ENCODE assay signal across 11 cellular contexts in the genomic region with DNA sequence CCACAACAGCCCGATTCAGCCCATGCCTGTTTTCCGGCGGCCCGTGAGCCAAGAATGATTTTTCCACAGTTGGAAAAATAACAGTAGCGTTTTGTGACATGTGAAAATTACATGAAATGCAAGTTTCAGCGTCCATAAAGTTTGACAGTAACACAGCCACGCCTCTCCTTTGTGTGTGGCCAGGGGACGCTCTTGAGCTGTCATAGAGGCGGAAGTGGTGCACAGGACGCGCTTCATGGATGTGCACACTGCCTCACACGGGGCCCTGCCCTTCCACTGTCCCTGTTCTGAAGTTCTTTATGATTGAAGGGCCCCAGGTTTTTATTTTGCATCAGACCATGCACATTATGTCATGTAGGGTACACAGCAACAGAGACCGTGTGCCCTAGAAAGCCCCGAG. TPM values are rescaled to one million over a fixed set of nuclear protein-coding genes. Genes with fewer than 3 reads are reported as not detected.
DNase-seq lines count a peak whose midpoint lies in the region; TF ChIP-seq lines count a peak whose summit lies in the region.
"Had no signal": no experiment of that assay in that cellular context is flagged by ENCODE, and none has a peak within 500 bp of the region (broad histone marks: within the 10 kb centered on the region; RNA-seq: fewer than 3 reads in every experiment).

No MANE protein-coding gene starts in this region.

- TF ChIP-seq CTCF in osteocyte (IDR thresholded peaks at IDR 0.05) (no peak), esophagus squamous epithelium (IDR thresholded peaks at IDR 0.05) (no peak)

- no peaks in the 10 kb centered on the region for H3K36me3 Mint-ChIP-seq in dendritic cell treated with granulocyte-macrophage colony-stimulating factor and Interleukin-4, amounts not matched to agents 40 ng/mL and 50 ng/mL, for 4 days (ENCODE audit: low read depth)
- peaks cover 4% of the 10 kb centered on the region for H3K36me3 Mint-ChIP-seq in osteocyte (ENCODE audit: unreplicated experiment)

- intact Hi-C loops in dendritic cell treated with granulocyte-macrophage colony-stimulating factor and Interleukin-4, amounts not matched to agents 40 ng/mL and 50 ng/mL, for 4 days (cut with micrococcal nuclease), result loop anchor here (5.0 to 10.0 kb wide), 3 partner anchors 47 to 234 kb away; no protein-coding TSS in a partner anchor
- intact Hi-C loops in esophagus squamous epithelium (cut with DNase I), result no loop called here

- no peak overlapping the region for H3K4me3 ChIP-seq in esophagus squamous epithelium

- no peak overlapping the region for H3K27ac ChIP-seq in esophagus squamous epithelium

- TF ChIP-seq POLR2A in esophagus squamous epithelium (IDR thresholded peaks at IDR 0.05), result no peak

- in situ Hi-C loops in G401 (cut with HindIII; ENCODE audit: low sequenced_read_pairs), result no loop called here

- H3K27me3 ChIP-seq in esophagus squamous epithelium, result no peaks in the 10 kb centered on the region

- H3K27ac Mint-ChIP-seq in dendritic cell treated with granulocyte-macrophage colony-stimulating factor and Interleukin-4, amounts not matched to agents 40 ng/mL and 50 ng/mL, for 4 days, result peak overlapping the region; percentile 51
- no peak overlapping the region for H3K27ac Mint-ChIP-seq in osteocyte (ENCODE audit: unreplicated experiment)

- 73 to 79% methylated on average over 14 of the region's 14 CpGs for WGBS in esophagus squamous epithelium, 2 donors

- H3K36me3 ChIP-seq in esophagus squamous epithelium, result no peaks in the 10 kb centered on the region

- H3K4me1 ChIP-seq in esophagus squamous epithelium, result no peaks in the 10 kb centered on the region

- H3K4me3 Mint-ChIP-seq in dendritic cell treated with granulocyte-macrophage colony-stimulating factor and Interleukin-4, amounts not matched to agents 40 ng/mL and 50 ng/mL, for 4 days, result no peak overlapping the region
- H3K4me3 Mint-ChIP-seq in osteocyte (ENCODE audit: unreplicated experiment), result no peak overlapping the region

- H3K27me3 Mint-ChIP-seq in dendritic cell treated with granulocyte-macrophage colony-stimulating factor and Interleukin-4, amounts not matched to agents 40 ng/mL and 50 ng/mL, for 4 days, result no peaks in the 10 kb centered on the region
- no peaks in the 10 kb centered on the region for H3K27me3 Mint-ChIP-seq in osteocyte (ENCODE audit: unreplicated experiment)

- no peaks in the 10 kb centered on the region for H3K9me3 Mint-ChIP-seq in dendritic cell treated with granulocyte-macrophage colony-stimulating factor and Interleukin-4, amounts not matched to agents 40 ng/mL and 50 ng/mL, for 4 days
- H3K9me3 Mint-ChIP-seq in osteocyte (ENCODE audit: unreplicated experiment), result no peaks in the 10 kb centered on the region

- no peaks in the 10 kb centered on the region for H3K9me3 ChIP-seq in esophagus squamous epithelium

- DNase-seq in stimulated activated CD8-positive, alpha-beta memory T cell treated with anti-CD3 and anti-CD28 coated beads, Interleukin-12 subunit alpha, Interleukin-12 subunit beta, amount 100 ng/mL, for 1 hour (ENCODE audit: low read depth), result peak; percentile 12
- DNase-seq in stimulated activated CD8-positive, alpha-beta memory T cell treated with anti-CD3 and anti-CD28 coated beads, Interleukin-4, amount 100 ng/mL, for 48 hours, result no peak
- DNase-seq in RPMI8226 (peak; percentile 65), dedifferentiated amniotic fluid mesenchymal stem cell (ENCODE audit: extremely low spot score) (no peak), osteocyte (ENCODE audit: extremely low spot score, unreplicated experiment) (no peak), G401 (ENCODE audit: low spot score) (no peak), esophagus squamous epithelium (lab: John Stamatoyannopoulos, UW) (no peak)

- H3K4me1 Mint-ChIP-seq in dendritic cell treated with granulocyte-macrophage colony-stimulating factor and Interleukin-4, amounts not matched to agents 40 ng/mL and 50 ng/mL, for 4 days (ENCODE audit: low read depth), result peaks cover 10% of the 10 kb centered on the region
- peaks cover 6% of the 10 kb centered on the region for H3K4me1 Mint-ChIP-seq in osteocyte (ENCODE audit: unreplicated experiment)

RNA-seq across cellular contexts. Expression of a gene that starts 12.4 kb away (rescaled TPM):
- 89.6 and 98.5 TPM in 2 replicates for total RNA-seq in osteocyte
- 83.9 and 102 TPM in 2 replicates for total RNA-seq in G401 (2014; rRNA removed; shearing (Covaris generic))
- total RNA-seq in esophagus squamous epithelium, result 10 to 100 TPM; 25.7 to 44.6 (median 34.5) TPM

RNA-seq across cellular contexts. Expression of a gene that starts 34.8 kb away (rescaled TPM):
- total RNA-seq in osteocyte (not detected in 2 replicates), esophagus squamous epithelium (not detected)
- total RNA-seq in G401 (2014; rRNA removed; shearing (Covaris generic)), result 16.2 and 19.6 TPM in 2 replicates
- total RNA-seq: endothelial cell of umbilical vein, posterior vena cava, urinary bladder had no signal

Comparison
In these comparisons a context has a peak if more than half of its experiments do, and no peak if none do; other contexts are left out.
1. DNase-seq: peak in stimulated activated CD8-positive, alpha-beta memory T cell treated with anti-CD3 and anti-CD28 coated beads, Interleukin-12 subunit alpha, Interleukin-12 subunit beta, amount 100 ng/mL, for 1 hour (single experiment) and RPMI8226 (single experiment); none in stimulated activated CD8-positive, alpha-beta memory T cell treated with anti-CD3 and anti-CD28 coated beads, Interleukin-4, amount 100 ng/mL, for 48 hours (single experiment), dedifferentiated amniotic fluid mesenchymal stem cell (single experiment), osteocyte (single experiment), G401 (single experiment) and esophagus squamous epithelium (single experiment).
2. RNA of a gene that starts 34.8 kb away (total RNA-seq): 16.2 to 19.6 TPM in G401; not detected in osteocyte and not detected in esophagus squamous epithelium; every median in the first group is over 10 times any median in the second.